Comparison of ENCODE assay signal across 18 cellular contexts in genomic region chr4:168648494-168648893, GRCh38.
"Had no signal": no experiment of that assay in that cellular context is flagged by ENCODE, and none has a peak within 500 bp of the region (broad histone marks: within the 10 kb centered on the region; RNA-seq: fewer than 3 reads in every experiment).

No MANE protein-coding gene starts in this region.

- ATAC-seq: body of pancreas; mucosa of descending colon; naive thymus-derived CD4-positive, alpha-beta T cell; pancreas; stimulated activated naive CD8-positive, alpha-beta T cell treated with anti-CD3 and anti-CD28 coated beads, Interleukin-15, amount 100 ng/mL, for 72 hours had no signal

- H3K9me3 ChIP-seq: colonic mucosa, left lung, mucosa of descending colon, pancreas had no signal

- H3K27me3 ChIP-seq: body of pancreas, colonic mucosa, pancreas had no signal

- H3K36me3 Mint-ChIP-seq: activated naive CD8-positive, alpha-beta T cell treated with anti-CD3 and anti-CD28 coated beads for 36 hours; naive thymus-derived CD4-positive, alpha-beta T cell had no signal

- FAIRE-seq: frontal cortex, kidney, pancreas, TTC549 had no signal

- H3K4me3 ChIP-seq: body of pancreas, colonic mucosa, left lung, mucosa of descending colon, pancreas had no signal

- H3K4me1 ChIP-seq: body of pancreas, colonic mucosa, left lung, pancreas had no signal

- H3K27ac ChIP-seq: body of pancreas, colonic mucosa, left lung, pancreas had no signal

- H3K27ac Mint-ChIP-seq: activated naive CD8-positive, alpha-beta T cell treated with anti-CD3 and anti-CD28 coated beads for 36 hours; activated T-helper 1 cell treated with anti-CD3 and anti-CD28 coated beads, Interleukin-12 subunit alpha, Interleukin-12 subunit beta, Interleukin-2, Interleukin-4 antibody, amounts not matched to agents 30 ng/mL and 10 ng/mL and 1 ng/mL, durations not matched to agents 14 hours and 24 hours and 36 hours; naive thymus-derived CD4-positive, alpha-beta T cell; stimulated activated naive CD8-positive, alpha-beta T cell treated with anti-CD3 and anti-CD28 coated beads, Interleukin-15, amount 100 ng/mL, for 72 hours; T-helper 2 cell treated with Interferon-gamma antibody and Interleukin-4, amounts not matched to agents 5 μg/mL and 100 μg/mL, for 36 hours had no signal

- H3K4me1 Mint-ChIP-seq: activated naive CD8-positive, alpha-beta T cell treated with anti-CD3 and anti-CD28 coated beads for 36 hours; naive thymus-derived CD4-positive, alpha-beta T cell; stimulated activated naive CD8-positive, alpha-beta T cell treated with anti-CD3 and anti-CD28 coated beads, Interleukin-15, amount 100 ng/mL, for 72 hours had no signal

- DNase-seq: activated CD4-positive, alpha-beta T cell treated with anti-CD3 and anti-CD28 coated beads, Interleukin-2, amount 50 U/mL, for 48 hours; activated naive CD8-positive, alpha-beta T cell treated with anti-CD3 and anti-CD28 coated beads for 36 hours; activated T-cell treated with anti-CD3 and anti-CD28 coated beads for 4 hours; amygdala; body of pancreas; central memory CD4-positive, alpha-beta T cell; colonic mucosa; erythroblast; kidney; left lung; mucosa of descending colon; naive thymus-derived CD4-positive, alpha-beta T cell; pancreas; stimulated activated naive CD8-positive, alpha-beta T cell treated with anti-CD3 and anti-CD28 coated beads, Interleukin-15, amount 100 ng/mL, for 72 hours had no signal

- H3K9me3 Mint-ChIP-seq: activated naive CD8-positive, alpha-beta T cell treated with anti-CD3 and anti-CD28 coated beads for 36 hours; activated T-helper 1 cell treated with anti-CD3 and anti-CD28 coated beads, Interleukin-12 subunit alpha, Interleukin-12 subunit beta, Interleukin-2, Interleukin-4 antibody, amounts not matched to agents 30 ng/mL and 10 ng/mL and 1 ng/mL, durations not matched to agents 14 hours and 24 hours and 36 hours; naive thymus-derived CD4-positive, alpha-beta T cell; stimulated activated naive CD8-positive, alpha-beta T cell treated with anti-CD3 and anti-CD28 coated beads, Interleukin-15, amount 100 ng/mL, for 72 hours; T-helper 2 cell treated with Interferon-gamma antibody and Interleukin-4, amounts not matched to agents 5 μg/mL and 100 μg/mL, for 36 hours had no signal

- H3K36me3 ChIP-seq: colonic mucosa, left lung, pancreas had no signal

- H3K4me3 Mint-ChIP-seq: activated naive CD8-positive, alpha-beta T cell treated with anti-CD3 and anti-CD28 coated beads for 36 hours; activated T-helper 1 cell treated with anti-CD3 and anti-CD28 coated beads, Interleukin-12 subunit alpha, Interleukin-12 subunit beta, Interleukin-2, Interleukin-4 antibody, amounts not matched to agents 30 ng/mL and 10 ng/mL and 1 ng/mL, durations not matched to agents 14 hours and 24 hours and 36 hours; naive thymus-derived CD4-positive, alpha-beta T cell; stimulated activated naive CD8-positive, alpha-beta T cell treated with anti-CD3 and anti-CD28 coated beads, Interleukin-15, amount 100 ng/mL, for 72 hours; T-helper 2 cell treated with Interferon-gamma antibody and Interleukin-4, amounts not matched to agents 5 μg/mL and 100 μg/mL, for 36 hours had no signal
